In the genomic region with DNA sequence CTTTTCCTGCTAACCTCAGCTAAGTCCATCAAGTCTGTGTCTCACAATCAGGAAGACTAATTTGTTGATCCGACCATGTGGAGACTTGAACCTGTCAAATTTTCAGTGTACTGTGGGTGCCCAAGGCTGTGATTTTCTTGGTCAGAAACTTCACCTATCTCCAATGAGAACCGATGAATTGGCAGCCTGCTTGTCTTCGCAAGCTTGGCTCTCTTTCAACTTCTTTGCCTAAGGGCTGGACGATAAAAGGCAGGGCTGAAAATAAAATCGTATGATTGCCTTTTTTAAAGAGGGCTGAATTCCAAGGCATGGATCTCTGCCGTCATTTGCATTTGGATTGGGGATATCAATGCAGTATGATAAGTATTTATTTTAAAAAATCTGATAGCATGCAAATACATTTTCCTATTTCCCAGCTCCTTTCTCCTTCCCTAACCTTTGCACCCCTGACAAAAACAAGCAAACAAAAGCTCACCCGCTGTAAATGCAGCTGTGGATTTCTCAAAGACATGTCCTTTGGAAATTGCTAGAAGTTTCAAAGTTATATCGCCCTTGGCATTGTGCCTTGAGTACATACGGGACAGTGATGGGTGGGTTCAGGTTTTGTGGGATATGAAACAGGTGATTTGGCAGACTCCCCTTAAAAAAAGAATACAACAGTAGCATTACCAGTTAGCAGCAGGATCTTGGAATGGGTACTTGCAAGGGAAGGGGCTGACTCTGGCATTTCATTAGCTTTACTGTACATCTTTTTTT, we compare ENCODE assay signal across 26 cellular contexts.
"Had no signal": no experiment of that assay in that cellular context is flagged by ENCODE, and none has a peak within 500 bp of the region (broad histone marks: within the 10 kb centered on the region; RNA-seq: fewer than 3 reads in every experiment).

No MANE protein-coding gene starts in this region.

- ATAC-seq: stimulated activated effector memory CD8-positive, alpha-beta T cell treated with anti-CD3 and anti-CD28 coated beads, Interleukin-12 subunit alpha, Interleukin-12 subunit beta, amount 100 ng/mL, for 72 hours; stimulated activated memory B cell treated with anti-CD40 and anti-IgM and Interleukin-4, amounts not matched to agents 10 μg/mL and 1 μg/mL and 100 μg/mL, for 72 hours; stimulated activated naive B cell treated with anti-CD40 and anti-IgM and Interleukin-4, amounts not matched to agents 10 μg/mL and 1 μg/mL and 100 μg/mL, for 72 hours; stimulated activated naive CD8-positive, alpha-beta T cell treated with anti-CD3 and anti-CD28 coated beads, Interleukin-15, amount 100 ng/mL, for 72 hours; stimulated activated naive CD8-positive, alpha-beta T cell treated with anti-CD3 and anti-CD28 coated beads, Interleukin-15, Interleukin-2, amounts not matched to agents 100 U/mL and 50 U/mL, for 24 hours; upper lobe of right lung had no signal

- H3K4me1 ChIP-seq: stomach, suprapubic skin, testis, thyroid gland, tibial artery, tibial nerve, transverse colon, upper lobe of left lung, upper lobe of right lung, uterus, vagina had no signal

- FAIRE-seq: urothelium cell line had no signal

- H3K27me3 ChIP-seq: suprapubic skin, testis, thyroid gland, tibial nerve, transverse colon, upper lobe of left lung, upper lobe of right lung, uterus, vagina had no signal

- H3K36me3 ChIP-seq: stomach, suprapubic skin, thoracic aorta, thyroid gland, tibial artery, tibial nerve, transverse colon, upper lobe of left lung, upper lobe of right lung, uterus, vagina had no signal

- H3K9me3 ChIP-seq: testis, thyroid gland, uterus, vagina had no signal

- H3K27ac ChIP-seq: stomach, suprapubic skin, testis, thoracic aorta, thyroid gland, tibial artery, tibial nerve, transverse colon, upper lobe of left lung, upper lobe of right lung, uterus, vagina had no signal

- DNase-seq: stimulated activated CD4-positive, alpha-beta T cell treated with anti-CD3 and anti-CD28 coated beads, Interleukin-2, amount 100 ng/mL, for 48 hours; stimulated activated CD4-positive, alpha-beta T cell treated with anti-CD3 and anti-CD28 coated beads, Interleukin-4, amount 100 ng/mL, for 1 hour; stimulated activated CD4-positive, alpha-beta T cell treated with anti-CD3 and anti-CD28 coated beads, Interleukin-4, amount 100 ng/mL, for 24 hours; stimulated activated CD4-positive, alpha-beta T cell treated with anti-CD3 and anti-CD28 coated beads, Interleukin-4, amount 100 ng/mL, for 4 hours; stimulated activated CD8-positive, alpha-beta memory T cell treated with anti-CD3 and anti-CD28 coated beads, Interleukin-4, amount 100 ng/mL, for 48 hours; stimulated activated naive B cell treated with anti-CD40 and anti-IgM and Interleukin-4, amounts not matched to agents 10 μg/mL and 1 μg/mL and 100 μg/mL, for 72 hours; stimulated activated naive CD4-positive, alpha-beta T cell; stimulated activated naive CD4-positive, alpha-beta T cell treated with Interleukin-2 at 50 U/mL for 16 hours; stimulated activated naive CD8-positive, alpha-beta T cell treated with anti-CD3 and anti-CD28 coated beads, Interleukin-15, amount 100 ng/mL, for 72 hours; stimulated activated naive CD8-positive, alpha-beta T cell treated with anti-CD3 and anti-CD28 coated beads, Interleukin-15, Interleukin-2, amounts not matched to agents 100 U/mL and 50 U/mL, for 24 hours; stomach; testis; thyroid gland; transverse colon; trophoblast cell; upper lobe of left lung; upper lobe of right lung; uterus had no signal

- H3K4me3 ChIP-seq: stomach, suprapubic skin, testis, thoracic aorta, thyroid gland, tibial artery, tibial nerve, transverse colon, upper lobe of left lung, upper lobe of right lung, uterus, vagina had no signal
